In genomic region chr12:62382526-62382925, GRCh38 we compare ENCODE assay signal across 21 cellular contexts.
"Had no signal": no experiment of that assay in that cellular context is flagged by ENCODE, and none has a peak within 500 bp of the region (broad histone marks: within the 10 kb centered on the region; RNA-seq: fewer than 3 reads in every experiment).

No MANE protein-coding gene starts in this region.

- H3K27me3 ChIP-seq: MG63 had no signal

- H3K4me3 ChIP-seq: MG63, SJSA1, SK-N-MC had no signal

- H3K27ac ChIP-seq: SJSA1, SK-N-MC had no signal

- H3K36me3 ChIP-seq: SJSA1 had no signal

- FAIRE-seq: RCC 7860 had no signal

- H3K9me3 ChIP-seq: MG63, SJSA1 had no signal

- DNase-seq: Karpas-422, KG1, MG63, NCI-H1092, NCI-H1105 treated with DMSO at 0.1 percent for 48 hours, NCI-H1417 treated with DMSO at 0.1 percent for 48 hours, NCI-H146, NCI-H1694 treated with DMSO at 0.1 percent for 48 hours, NCI-H1930, NCI-H2081, NCI-H2171, NCI-H226, NCI-H524, NCI-H526 treated with DMSO at 0.1 percent for 48 hours, NCI-H748 treated with DMSO at 0.1 percent for 48 hours, Right ventricle myocardium superior, RPMI8226, SIG-M5 had no signal

- H3K4me1 ChIP-seq: SJSA1 had no signal
